1 cellular context compared by ENCODE assay signal in genomic region chr14:76373456-76373855, GRCh38.
TF ChIP-seq lines count a peak whose summit lies in the region.

No MANE protein-coding gene starts in this region.

TF ChIP-seq in HepG2, 621 proteins besides CTCF, POLR2A, EP300 and RAD21 (continued from another document):
- no peak for TF ChIP-seq TOPORS (CRISPR knock-in tag; IDR thresholded peaks at IDR 0.05)
- TF ChIP-seq SPEN (CRISPR knock-in tag; IDR thresholded peaks at IDR 0.05; ENCODE audit: low read depth) = no peak
- no peak for TF ChIP-seq TOE1 (CRISPR knock-in tag; IDR thresholded peaks at IDR 0.05)
- TF ChIP-seq BCL6 (CRISPR knock-in tag; IDR thresholded peaks at IDR 0.05) = no peak
- no peak for TF ChIP-seq YEATS4 (CRISPR knock-in tag; IDR thresholded peaks at IDR 0.05; ENCODE audit: borderline replicate concordance)
